ENCODE assay signal across 8 cellular contexts in genomic region chr20:45362804-45363610, GRCh38. TPM values are rescaled to one million over a fixed set of nuclear protein-coding genes. Genes with fewer than 3 reads are reported as not detected.
A peak's percentile ranks its signal among the peaks of the same experiment; 100 is the strongest.
DNase-seq lines count a peak whose midpoint lies in the region; ATAC-seq and TF ChIP-seq lines count a peak whose summit lies in the region.

SYS1 (plus strand) TSS chr20:45363156; CDS start chr20:45363532, 376 bp downstream.

- H3K4me1 ChIP-seq in PC-3 (ENCODE audit: insufficient read depth, low read length): peaks cover 23% of the 10 kb centered on the region
- peaks cover 37% of the 10 kb centered on the region for H3K4me1 ChIP-seq in mucosa of descending colon (ENCODE audit: low read depth)

- peak; percentile 98 for DNase-seq in DMS53 treated with DMSO at 0.1 percent for 48 hours (lab: John Stamatoyannopoulos, UW; ENCODE audit: unreplicated experiment)
- DNase-seq in Jurkat, Clone E6-1 (ENCODE audit: low read depth, low spot score): peak; percentile 97
- DNase-seq in PC-3: peak; percentile 99
- DNase-seq in activated T-cell treated with anti-CD3 and anti-CD28 coated beads for 48 hours (ENCODE audit: low read depth): peak; percentile 98
- peak; percentile 91 for DNase-seq in epithelial cell of prostate (ENCODE audit: low read depth, low spot score)
- DNase-seq in mucosa of descending colon: peak; percentile 99 to 100 (median 99)
- peak; percentile 97 for DNase-seq in stimulated activated CD8-positive, alpha-beta memory T cell treated with anti-CD3 and anti-CD28 coated beads, Interleukin-4, amount 100 ng/mL, for 24 hours (ENCODE audit: low read depth)

- ATAC-seq in GM21619 (IDR thresholded peaks at IDR 0.05; ENCODE audit: unreplicated experiment): peak; percentile 71
- peak; percentile 87 for ATAC-seq in PC-3
- peak; percentile 93 for ATAC-seq in mucosa of descending colon

- H4K20me1 ChIP-seq in PC-3 (ENCODE audit: low read length): no peaks in the 10 kb centered on the region

- H3K36me3 ChIP-seq in PC-3 (ENCODE audit: low read depth, low read length) (peaks cover 20% of the 10 kb centered on the region; the same call in 1 of the 2 replicates), mucosa of descending colon (ENCODE audit: low read depth) (peaks cover 9% of the 10 kb centered on the region)

- POLR2A ChIA-PET in PC-3 (lab: Charles Lee; ENCODE audit: unreplicated experiment): interaction anchor here (0.5 to 1.6 kb wide), 7 partner anchors 15 to 66 kb away, joined by 3 to 10 read pairs (median 3); partner anchors contain the start of gene SDC4

- TF ChIP-seq CTCF in PC-3 (conservative IDR thresholded peaks at IDR 0.05; ENCODE audit: low read depth, low read length): peak; percentile 91
- TF ChIP-seq CTCF in mucosa of descending colon (IDR thresholded peaks at IDR 0.05): peak; percentile 81

- H3K27me3 ChIP-seq in PC-3 (ENCODE audit: low read length): no peaks in the 10 kb centered on the region

- H2AFZ ChIP-seq in PC-3 (ENCODE audit: low read length): peak within 1 kb of the TSS; percentile 98

- intact Hi-C loops in PC-3 (cut with micrococcal nuclease): loop anchor here (1.0 to 5.0 kb wide), 5 partner anchors 26 to 414 kb away; no protein-coding TSS in a partner anchor
- intact Hi-C loops in mucosa of descending colon (cut with DNase I, micrococcal nuclease): no loop called here

- no peaks in the 10 kb centered on the region for H3F3A ChIP-seq in PC-3 (ENCODE audit: low read length, unreplicated experiment)

- BruUV-seq in PC-3 (replicated peaks; lab: Mats Ljungman, UMichigan): no TSS peak

- H3K9me2 ChIP-seq in PC-3 (replicated peaks; ENCODE audit: low read length): no peaks in the 10 kb centered on the region

- H3K27ac ChIP-seq in PC-3 (ENCODE audit: low read length): peak within 1 kb of the TSS; percentile 82
- H3K27ac ChIP-seq in epithelial cell of prostate: peak within 1 kb of the TSS; percentile 88

- H3K9me3 ChIP-seq in PC-3 (ENCODE audit: low read length) (no peaks in the 10 kb centered on the region), mucosa of descending colon (no peaks in the 10 kb centered on the region)

- H3K79me2 ChIP-seq in PC-3 (ENCODE audit: low read length): peaks cover 27% of the 10 kb centered on the region

- peak within 1 kb of the TSS; percentile 96 for H3K4me2 ChIP-seq in PC-3 (ENCODE audit: low read length)

- CTCF ChIA-PET in PC-3 (lab: Charles Lee): interaction anchor here (0.5 to 2.6 kb wide), 20 partner anchors 10 to 350 kb away, joined by 3 to 18 read pairs (median 4); no protein-coding TSS in a partner anchor

- H3K9ac ChIP-seq in PC-3 (ENCODE audit: low read length): peak within 1 kb of the TSS; percentile 88

- peak within 1 kb of the TSS; percentile 83 for H3K4me3 ChIP-seq in Jurkat, Clone E6-1 (ENCODE audit: low read length)
- H3K4me3 ChIP-seq in PC-3 (ENCODE audit: low read length): peak within 1 kb of the TSS; percentile 85
- peak within 1 kb of the TSS; percentile 49 for H3K4me3 ChIP-seq in mucosa of descending colon

RNA-seq across cellular contexts. Expression of gene SYS1, which starts in this region (rescaled TPM):
- polyA plus RNA-seq in Jurkat, Clone E6-1 (2012; ENCODE audit: insufficient read depth, insufficient read length): 22.3 TPM
- total RNA-seq in PC-3 (2014; rRNA removed): 32.5 and 45.2 TPM in 2 replicates
- 10 to 100 TPM; 37.2 to 41.7 (median 39.9) TPM for total RNA-seq in mucosa of descending colon

Comparison
In these comparisons a context has a peak if more than half of its experiments do, and no peak if none do; other contexts are left out.
1. Peak in every context shown above with its lines: DNase-seq, ATAC-seq, H3K4me3 ChIP-seq and H3K27ac ChIP-seq.